In genomic region chr3:11282250-11283125, GRCh38 we compare ENCODE assay signal across 10 cellular contexts. TPM values are rescaled to one million over a fixed set of nuclear protein-coding genes. Genes with fewer than 3 reads are reported as not detected.
A peak's percentile ranks its signal among the peaks of the same experiment; 100 is the strongest.
DNase-seq lines count a peak whose midpoint lies in the region; ATAC-seq and TF ChIP-seq lines count a peak whose summit lies in the region.
"Had no signal": no experiment of that assay in that cellular context is flagged by ENCODE, and none has a peak within 500 bp of the region (broad histone marks: within the 10 kb centered on the region; RNA-seq: fewer than 3 reads in every experiment).

No MANE protein-coding gene starts in this region.

- peaks cover 0 to 16% (median 0%) of the 10 kb centered on the region in 3 donors for H3K36me3 ChIP-seq in Peyer's patch

- H3K27me3 ChIP-seq in Peyer's patch = no peaks in the 10 kb centered on the region

- ATAC-seq in GM19467 (IDR thresholded peaks at IDR 0.05; ENCODE audit: unreplicated experiment) (no peak), HG03354 (IDR thresholded peaks at IDR 0.05; ENCODE audit: poor library complexity, severe bottlenecking, unreplicated experiment) (no peak)

- no peaks in the 10 kb centered on the region for H3K9me3 ChIP-seq in Peyer's patch

- H3K4me3 ChIP-seq in Peyer's patch = no peak overlapping the region
- H3K4me3 ChIP-seq in fibroblast of villous mesenchyme (ENCODE audit: low read depth, low read length) = no peak overlapping the region

- DNase-seq in Ammon's horn (ENCODE audit: low spot score) (peak; percentile 93), Peyer's patch (no peak), fibroblast of villous mesenchyme (ENCODE audit: low read depth) (peak; percentile 72), occipital lobe (lab: John Stamatoyannopoulos, UW) (peak; percentile 71), GOT3 (lab: John Stamatoyannopoulos, UW) (no peak), COLO668 (lab: John Stamatoyannopoulos, UW; ENCODE audit: unreplicated experiment) (no peak)
- DNase-seq: activated CD4-positive, alpha-beta T cell treated with anti-CD3 and anti-CD28 coated beads, Interleukin-2, amount 10 ng/mL, durations not matched to agents 7 days and 5 days; NCI-H510A had no signal

- peaks cover 0 to 12% (median under 1%) of the 10 kb centered on the region in 4 donors for H3K4me1 ChIP-seq in Peyer's patch

- H3K27ac ChIP-seq in Peyer's patch = peak overlapping the region; percentile 6 to 65 (median 46)

- TF ChIP-seq POLR2A in Peyer's patch (IDR thresholded peaks at IDR 0.05) = no peak

- TF ChIP-seq CTCF in Peyer's patch (IDR thresholded peaks at IDR 0.05) (no peak), fibroblast of villous mesenchyme (IDR thresholded peaks at IDR 0.05; ENCODE audit: insufficient read depth, low read depth, low read length) (no peak)

RNA-seq across cellular contexts. Expression of gene ATG7, which starts 10.3 kb away (rescaled TPM):
- 100 to 1,000 TPM in 1 of 4 donors, 10 to 100 TPM in 3; 45.2 to 126 (median 70.8) TPM for total RNA-seq in Peyer's patch
- total RNA-seq in fibroblast of villous mesenchyme = 95.7 and 131 TPM in 2 replicates
- 22.6 TPM for total RNA-seq in occipital lobe

Comparison
In these comparisons a context has a peak if more than half of its experiments do, and no peak if none do; other contexts are left out.
1. DNase-seq: peak in Ammon's horn (single experiment), fibroblast of villous mesenchyme (single experiment) and occipital lobe (single experiment); none in Peyer's patch (0 of 3), GOT3 (single experiment) and COLO668 (single experiment).